1 cellular context compared by ENCODE assay signal in genomic region chr16:67544844-67545664, GRCh38.
TF ChIP-seq lines count a peak whose summit lies in the region.

No MANE protein-coding gene starts in this region.

TF ChIP-seq in HepG2, 621 proteins besides CTCF, POLR2A, EP300 and RAD21:
- TF ChIP-seq NFIC (IDR thresholded peaks at IDR 0.05; ENCODE audit: low read length) (no peak), AGO2 (optimal IDR thresholded peaks at IDR 0.05; ENCODE audit: low read depth, low read length) (peak; percentile 49)
